ENCODE assay signal across 8 cellular contexts in the genomic region with DNA sequence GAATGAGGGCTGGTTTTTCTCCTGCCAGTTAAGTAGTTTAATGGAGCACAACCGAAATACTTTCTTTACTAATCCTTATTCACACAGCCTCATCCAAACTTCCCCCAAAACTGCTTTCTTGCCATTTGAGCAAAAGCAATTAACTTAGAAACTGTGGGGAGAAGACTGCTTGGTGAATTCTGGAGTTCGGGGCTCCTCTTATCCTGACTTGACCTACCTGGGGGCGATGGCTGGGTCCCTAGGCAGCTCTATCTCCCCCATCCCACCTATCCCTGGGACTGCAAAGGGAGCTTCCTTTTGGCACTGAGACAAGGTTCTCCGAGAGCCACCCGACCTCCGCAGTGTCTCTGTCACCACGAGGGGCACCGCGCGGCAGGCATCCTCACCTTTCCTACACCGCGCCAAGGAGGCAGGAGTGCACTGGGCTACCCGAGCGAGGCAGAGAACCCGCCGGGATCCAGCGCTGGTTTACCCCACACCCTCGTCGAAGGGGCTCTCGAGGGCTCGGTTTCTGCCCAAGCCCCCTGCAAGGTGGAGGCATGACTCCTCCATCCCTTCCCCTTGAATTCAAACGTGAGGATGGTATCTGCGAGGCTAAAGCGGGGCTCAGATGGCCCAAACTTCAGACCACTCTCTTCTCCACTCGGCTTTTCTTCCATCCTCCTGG. TPM values are rescaled to one million over a fixed set of nuclear protein-coding genes. Genes with fewer than 3 reads are reported as not detected.
DNase-seq lines count a peak whose midpoint lies in the region; ATAC-seq and TF ChIP-seq lines count a peak whose summit lies in the region.

No MANE protein-coding gene starts in this region.

- H3K27ac ChIP-seq in 22Rv1: peak overlapping the region; percentile 92

- ATAC-seq in GM18505 (IDR thresholded peaks at IDR 0.05; ENCODE audit: unreplicated experiment) (peak; percentile 11), mucosa of descending colon (peak; percentile 51)
- peak; percentile 25 for ATAC-seq in stimulated activated naive CD8-positive, alpha-beta T cell treated with anti-CD3 and anti-CD28 coated beads, Interleukin-15, Interleukin-2, amounts not matched to agents 100 U/mL and 50 U/mL, for 24 hours

- peak overlapping the region; percentile 93 for H3K4me3 ChIP-seq in mucosa of descending colon

- peaks cover 8% of the 10 kb centered on the region for H3K36me3 ChIP-seq in mucosa of descending colon (ENCODE audit: low read depth)

- H3K9me3 Mint-ChIP-seq in activated CD4-positive, alpha-beta T cell treated with anti-CD3 and anti-CD28 coated beads, Interleukin-2, amount 10 ng/mL, durations not matched to agents 24 days and 14 days: no peaks in the 10 kb centered on the region

- intact Hi-C loops in activated CD4-positive, alpha-beta T cell treated with anti-CD3 and anti-CD28 coated beads, Interleukin-2, amount 10 ng/mL, durations not matched to agents 24 days and 14 days (cut with micrococcal nuclease): loop anchor here (2.0 to 5.0 kb wide), 2 partner anchors 162 to 333 kb away; a partner anchor contains a TSS
- intact Hi-C loops in mucosa of descending colon (cut with DNase I, micrococcal nuclease): no loop called here

- TF ChIP-seq CTCF in 22Rv1 (IDR thresholded peaks at IDR 0.05) (peak; percentile 31), mucosa of descending colon (IDR thresholded peaks at IDR 0.05) (no peak)

- no peaks in the 10 kb centered on the region for H3K27me3 Mint-ChIP-seq in activated CD4-positive, alpha-beta T cell treated with anti-CD3 and anti-CD28 coated beads, Interleukin-2, amount 10 ng/mL, durations not matched to agents 24 days and 14 days

- no peak for TF ChIP-seq POLR2A in GM18505 (IDR thresholded peaks at IDR 0.05; ENCODE audit: borderline replicate concordance, extremely low read depth, insufficient read depth, insufficient read length)

- H3K36me3 Mint-ChIP-seq in activated CD4-positive, alpha-beta T cell treated with anti-CD3 and anti-CD28 coated beads, Interleukin-2, amount 10 ng/mL, durations not matched to agents 24 days and 14 days (ENCODE audit: low read depth): peaks cover 44% of the 10 kb centered on the region

- peak overlapping the region; percentile 99 for H3K27ac Mint-ChIP-seq in activated CD4-positive, alpha-beta T cell treated with anti-CD3 and anti-CD28 coated beads, Interleukin-2, amount 10 ng/mL, durations not matched to agents 24 days and 14 days

- H3K4me1 ChIP-seq in mucosa of descending colon (ENCODE audit: low read depth): peaks cover 33% of the 10 kb centered on the region

- H3K4me3 Mint-ChIP-seq in activated CD4-positive, alpha-beta T cell treated with anti-CD3 and anti-CD28 coated beads, Interleukin-2, amount 10 ng/mL, durations not matched to agents 24 days and 14 days: peak overlapping the region; percentile 99

- no peaks in the 10 kb centered on the region for H3K9me3 ChIP-seq in mucosa of descending colon

- peak; percentile 30 to 43 for DNase-seq in Kasumi-1 (lab: John Stamatoyannopoulos, UW)
- peak; percentile 83 for DNase-seq in activated CD4-positive, alpha-beta T cell treated with anti-CD3 and anti-CD28 coated beads, Interleukin-2, amount 10 ng/mL, durations not matched to agents 24 days and 14 days
- DNase-seq in effector CD4-positive, alpha-beta T cell: peak; percentile 25
- peak; percentile 57 to 74 (median 66) for DNase-seq in mucosa of descending colon
- DNase-seq in stimulated activated naive CD8-positive, alpha-beta T cell treated with anti-CD3 and anti-CD28 coated beads, Interleukin-15, Interleukin-2, amounts not matched to agents 100 U/mL and 50 U/mL, for 24 hours: peak; percentile 65
- DNase-seq in hippocampal formation (lab: John Stamatoyannopoulos, UW): no peak

- peaks cover 35% of the 10 kb centered on the region for H3K4me1 Mint-ChIP-seq in activated CD4-positive, alpha-beta T cell treated with anti-CD3 and anti-CD28 coated beads, Interleukin-2, amount 10 ng/mL, durations not matched to agents 24 days and 14 days

RNA-seq across cellular contexts. Expression of a gene that starts 0.7 kb away (rescaled TPM):
- 82.2 and 84.9 TPM in 2 replicates for total RNA-seq in activated CD4-positive, alpha-beta T cell treated with anti-CD3 and anti-CD28 coated beads, Interleukin-2, amount 10 ng/mL, durations not matched to agents 24 days and 14 days
- total RNA-seq in mucosa of descending colon: 10 to 100 TPM; 23.4 to 28.7 (median 26.3) TPM

RNA-seq across cellular contexts. Expression of a gene that starts 1.0 kb away (rescaled TPM):
- total RNA-seq in activated CD4-positive, alpha-beta T cell treated with anti-CD3 and anti-CD28 coated beads, Interleukin-2, amount 10 ng/mL, durations not matched to agents 24 days and 14 days: 400 and 414 TPM in 2 replicates
- total RNA-seq in mucosa of descending colon: 100 to 1,000 TPM; 169 to 193 (median 177) TPM

RNA-seq across cellular contexts. Expression of a gene that starts 30.5 kb away (rescaled TPM):
- 19.7 and 23.1 TPM in 2 replicates for total RNA-seq in activated CD4-positive, alpha-beta T cell treated with anti-CD3 and anti-CD28 coated beads, Interleukin-2, amount 10 ng/mL, durations not matched to agents 24 days and 14 days
- 10 to 100 TPM; 40.7 to 69.4 (median 51.7) TPM for total RNA-seq in mucosa of descending colon

RNA-seq across cellular contexts. Expression of a gene that starts 59.3 kb away (rescaled TPM):
- not detected in 2 replicates for total RNA-seq in activated CD4-positive, alpha-beta T cell treated with anti-CD3 and anti-CD28 coated beads, Interleukin-2, amount 10 ng/mL, durations not matched to agents 24 days and 14 days
- total RNA-seq in mucosa of descending colon: 1 to 10 TPM in 2 of 3 donors, under 1 TPM in 1; 0.26 to 1.6 (median 1.0) TPM

Comparison
In these comparisons a context has a peak if more than half of its experiments do, and no peak if none do; other contexts are left out.
1. DNase-seq: peak in Kasumi-1 (2 of 2), activated CD4-positive, alpha-beta T cell treated with anti-CD3 and anti-CD28 coated beads, Interleukin-2, amount 10 ng/mL, durations not matched to agents 24 days and 14 days (single experiment), effector CD4-positive, alpha-beta T cell (single experiment), mucosa of descending colon (3 of 3) and stimulated activated naive CD8-positive, alpha-beta T cell treated with anti-CD3 and anti-CD28 coated beads, Interleukin-15, Interleukin-2, amounts not matched to agents 100 U/mL and 50 U/mL, for 24 hours (single experiment); none in hippocampal formation (0 of 2).
2. Peak in every context shown above with its lines, with median percentiles within 50 percentile points of each other: ATAC-seq.